ENCODE assay signal across 5 cellular contexts in the genomic region with DNA sequence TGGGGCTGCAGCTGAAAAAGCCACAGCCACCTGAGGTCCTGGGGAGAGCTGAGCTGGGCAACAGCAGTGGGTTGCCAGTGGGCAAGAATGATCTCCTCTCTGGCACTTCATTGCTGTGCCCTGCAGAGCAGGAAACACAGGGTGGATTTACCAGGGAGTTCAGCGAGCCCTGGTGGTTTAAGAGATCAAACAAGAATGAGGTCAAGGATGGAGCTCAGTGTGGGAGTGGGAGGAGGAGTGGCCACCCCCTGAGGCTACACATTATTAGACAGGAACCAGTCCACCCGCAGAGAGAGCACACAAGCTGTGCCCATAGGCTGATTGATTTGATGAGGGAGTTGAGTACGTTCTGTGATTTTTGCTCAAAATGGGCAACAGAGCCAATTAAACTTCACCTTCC.
"Had no signal": no experiment of that assay in that cellular context is flagged by ENCODE, and none has a peak within 500 bp of the region (broad histone marks: within the 10 kb centered on the region; RNA-seq: fewer than 3 reads in every experiment).

No MANE protein-coding gene starts in this region.

- H3K9me3 Mint-ChIP-seq: GM23338, HFFc6 had no signal

- ATAC-seq: GM23338 had no signal

- H2AFZ ChIP-seq: GM23338 had no signal

- H3K4me2 ChIP-seq: GM23338 had no signal

- H3K4me3 Mint-ChIP-seq: GM23338, H9, HFFc6 had no signal

- H3K27ac Mint-ChIP-seq: GM23338, HFFc6 had no signal

- DNase-seq: H9, HCEC 1CT, HFFc6, IMR-90 had no signal

- H3K4me3 ChIP-seq: GM23338 had no signal
